ENCODE assay signal across 34 cellular contexts in the genomic region with DNA sequence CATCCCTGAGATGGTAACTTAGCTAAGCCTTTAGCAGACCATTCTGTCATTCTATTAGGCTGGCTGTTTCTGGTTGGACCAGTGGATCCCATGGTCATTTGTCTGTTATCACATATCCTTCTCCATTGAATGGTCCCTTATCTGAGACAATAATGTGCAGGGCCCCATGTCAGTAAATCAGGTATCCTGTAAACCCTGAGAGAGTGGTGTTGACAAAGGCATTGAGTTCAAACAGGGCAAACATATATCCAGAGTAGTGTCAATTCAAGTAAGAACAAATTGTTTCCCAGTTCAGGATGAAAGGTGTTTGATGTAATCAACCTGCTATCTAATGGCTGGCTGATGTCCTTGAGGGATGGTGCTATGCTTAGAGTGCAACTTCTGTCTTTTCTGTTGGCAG.
"Had no signal": no experiment of that assay in that cellular context is flagged by ENCODE, and none has a peak within 500 bp of the region (broad histone marks: within the 10 kb centered on the region; RNA-seq: fewer than 3 reads in every experiment).

No MANE protein-coding gene starts in this region.

- H3K36me3 ChIP-seq: MG63 had no signal

- H3K4me2 ChIP-seq: KMS-11 had no signal

- DNase-seq: Kasumi-1, MG63, MM.1S, MV-4-11, NCI-H1048, NCI-H1092, NCI-H1092 treated with DMSO at 0.1 percent for 48 hours, NCI-H1105, NCI-H1105 treated with DMSO at 0.1 percent for 48 hours, NCI-H1417, NCI-H1417 treated with DMSO at 0.1 percent for 48 hours, NCI-H1436, NCI-H1436 treated with DMSO at 0.1 percent for 48 hours, NCI-H1694, NCI-H1694 treated with DMSO at 0.1 percent for 48 hours, NCI-H187, NCI-H187 treated with DMSO at 0.1 percent for 48 hours, NCI-H1930, NCI-H2029, NCI-H2029 treated with DMSO at 0.1 percent for 48 hours, NCI-H2081, NCI-H2081 treated with DMSO at 0.1 percent for 48 hours, NCI-H2107, NCI-H2171, NCI-H2171 treated with DMSO at 0.1 percent for 48 hours, NCI-H2227 treated with DMSO at 0.1 percent for 48 hours, NCI-H226, NCI-H345, NCI-H446, NCI-H446 treated with DMSO at 0.1 percent for 48 hours, NCI-H510A, NCI-H510A treated with DMSO at 0.1 percent for 48 hours, NCI-H524 had no signal

- H3K27ac ChIP-seq: KMS-11 had no signal

- H3K9ac ChIP-seq: KMS-11 had no signal

- H3K9me3 ChIP-seq: MG63 had no signal

- H3K27me3 ChIP-seq: MG63 had no signal

- H3K4me3 ChIP-seq: MG63 had no signal
